10 cellular contexts compared by ENCODE assay signal in the genomic region with DNA sequence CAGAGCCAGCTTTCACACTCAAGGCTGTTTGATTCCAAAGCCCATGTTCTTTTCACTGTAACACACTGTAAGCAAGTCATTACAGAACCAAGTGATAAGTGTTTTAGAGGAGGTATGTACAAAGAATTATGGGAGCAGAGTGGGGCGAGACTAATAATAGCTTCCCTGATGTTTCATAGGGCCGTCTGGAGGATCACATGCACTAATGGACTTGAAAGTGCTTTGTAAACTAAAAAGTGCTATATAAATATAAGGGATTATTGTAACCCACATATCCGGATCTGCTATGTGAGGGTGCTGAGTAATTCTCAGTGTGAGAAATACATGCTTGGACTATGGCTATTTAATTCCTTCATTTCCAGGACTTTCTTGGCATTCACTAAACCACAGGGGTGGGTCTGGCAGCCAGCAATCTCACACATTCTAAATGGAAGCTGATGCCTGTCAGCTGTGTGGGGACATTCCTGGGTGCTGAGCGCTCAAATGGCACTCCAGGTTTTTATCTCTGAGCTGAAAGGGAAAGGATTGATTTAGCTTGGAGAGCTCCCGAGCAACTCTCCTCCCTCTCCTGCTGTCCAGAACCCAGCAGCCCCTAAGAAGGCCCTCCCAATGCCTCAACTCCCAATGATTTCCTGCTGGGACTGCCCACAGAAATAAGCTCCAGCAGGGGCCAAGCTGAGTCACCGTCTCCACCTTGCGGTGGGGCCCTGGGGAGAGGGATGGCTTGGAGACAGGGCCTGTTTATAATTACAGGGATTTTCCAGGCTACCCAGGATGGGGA.
A peak's percentile ranks its signal among the peaks of the same experiment; 100 is the strongest.
DNase-seq lines count a peak whose midpoint lies in the region; ATAC-seq and TF ChIP-seq lines count a peak whose summit lies in the region.
"Had no signal": no experiment of that assay in that cellular context is flagged by ENCODE, and none has a peak within 500 bp of the region (broad histone marks: within the 10 kb centered on the region; RNA-seq: fewer than 3 reads in every experiment).

No MANE protein-coding gene starts in this region.

- H3K9me3 Mint-ChIP-seq in progenitor cell of endocrine pancreas (ENCODE audit: low read depth), result peaks cover 22% of the 10 kb centered on the region
- peaks cover 0 to 20% (median 7%) of the 10 kb centered on the region in 9 donors for H3K9me3 Mint-ChIP-seq in naive thymus-derived CD8-positive, alpha-beta T cell

- peak; percentile 47 for TF ChIP-seq CTCF in progenitor cell of endocrine pancreas (IDR thresholded peaks at IDR 0.05; ENCODE audit: unreplicated experiment)

- H3K27me3 Mint-ChIP-seq in progenitor cell of endocrine pancreas, result no peaks in the 10 kb centered on the region
- H3K27me3 Mint-ChIP-seq in naive thymus-derived CD8-positive, alpha-beta T cell, result peaks cover 0 to 14% (median 2%) of the 10 kb centered on the region in 5 donors
- H3K27me3 Mint-ChIP-seq: activated naive CD8-positive, alpha-beta T cell treated with anti-CD3 and anti-CD28 coated beads, Interleukin-2, amount 10 ng/mL, durations not matched to agents 7 days and 5 days had no signal

- H3K36me3 Mint-ChIP-seq in progenitor cell of endocrine pancreas (ENCODE audit: insufficient read depth), result peaks cover 4% of the 10 kb centered on the region
- no peaks in the 10 kb centered on the region for H3K36me3 Mint-ChIP-seq in naive thymus-derived CD8-positive, alpha-beta T cell
- H3K36me3 Mint-ChIP-seq: activated naive CD8-positive, alpha-beta T cell treated with anti-CD3 and anti-CD28 coated beads, Interleukin-2, amount 10 ng/mL, durations not matched to agents 7 days and 5 days had no signal

- peak; percentile 84 for DNase-seq in H4 (ENCODE audit: low spot score)
- peak; percentile 31 for DNase-seq in SHP77 treated with DMSO at 0.1 percent for 48 hours (lab: John Stamatoyannopoulos, UW)
- DNase-seq in cardiac septum (ENCODE audit: low spot score), result peak; percentile 81
- peak; percentile 49 for DNase-seq in progenitor cell of endocrine pancreas (ENCODE audit: low spot score, unreplicated experiment)
- DNase-seq in activated gamma-delta T cell treated with Interleukin-2 at 50 U/mL for 16 hours, result no peak
- no peak for DNase-seq in GM03348 (ENCODE audit: low spot score)
- DNase-seq in naive thymus-derived CD8-positive, alpha-beta T cell, result no peak
- DNase-seq: activated CD4-positive, alpha-beta T cell treated with anti-CD3 and anti-CD28 coated beads for 1 hour; activated naive CD8-positive, alpha-beta T cell treated with anti-CD3 and anti-CD28 coated beads, Interleukin-2, amount 10 ng/mL, durations not matched to agents 7 days and 5 days had no signal

- no peak for ATAC-seq in GM19351 (IDR thresholded peaks at IDR 0.05; ENCODE audit: unreplicated experiment)
- no peak for ATAC-seq in naive thymus-derived CD8-positive, alpha-beta T cell

- H3K4me1 Mint-ChIP-seq in progenitor cell of endocrine pancreas (ENCODE audit: low read depth), result peaks cover 22% of the 10 kb centered on the region
- H3K4me1 Mint-ChIP-seq in naive thymus-derived CD8-positive, alpha-beta T cell, result no peaks in the 10 kb centered on the region
- H3K4me1 Mint-ChIP-seq: activated naive CD8-positive, alpha-beta T cell treated with anti-CD3 and anti-CD28 coated beads, Interleukin-2, amount 10 ng/mL, durations not matched to agents 7 days and 5 days had no signal

- H3K4me3 Mint-ChIP-seq in progenitor cell of endocrine pancreas (ENCODE audit: low read depth), result no peak overlapping the region
- no peak overlapping the region for H3K4me3 Mint-ChIP-seq in naive thymus-derived CD8-positive, alpha-beta T cell
- H3K4me3 Mint-ChIP-seq: activated naive CD8-positive, alpha-beta T cell treated with anti-CD3 and anti-CD28 coated beads, Interleukin-2, amount 10 ng/mL, durations not matched to agents 7 days and 5 days had no signal

- intact Hi-C loops in cardiac septum (cut with DNase I), result loop anchor here (2.0 to 10.0 kb wide), 4 partner anchors 166 to 923 kb away; no protein-coding TSS in a partner anchor

- H3K27ac Mint-ChIP-seq in progenitor cell of endocrine pancreas, result peak overlapping the region; percentile 87
- H3K27ac Mint-ChIP-seq in naive thymus-derived CD8-positive, alpha-beta T cell, result no peak overlapping the region
- H3K27ac Mint-ChIP-seq: activated naive CD8-positive, alpha-beta T cell treated with anti-CD3 and anti-CD28 coated beads, Interleukin-2, amount 10 ng/mL, durations not matched to agents 7 days and 5 days had no signal

- POLR2A ChIA-PET in naive thymus-derived CD8-positive, alpha-beta T cell (lab: Charles Lee), result no interaction called here

Comparison
In these comparisons a context has a peak if more than half of its experiments do, and no peak if none do; other contexts are left out.
1. DNase-seq: peak in H4 (single experiment), SHP77 treated with DMSO at 0.1 percent for 48 hours (single experiment), cardiac septum (single experiment) and progenitor cell of endocrine pancreas (single experiment); none in activated gamma-delta T cell treated with Interleukin-2 at 50 U/mL for 16 hours (single experiment), GM03348 (single experiment) and naive thymus-derived CD8-positive, alpha-beta T cell (0 of 10).